Comparison of ENCODE assay signal across 22 cellular contexts in genomic region chr7:78095549-78095948, GRCh38.
DNase-seq lines count a peak whose midpoint lies in the region; ATAC-seq, FAIRE-seq and TF ChIP-seq lines count a peak whose summit lies in the region.
"Had no signal": no experiment of that assay in that cellular context is flagged by ENCODE, and none has a peak within 500 bp of the region (broad histone marks: within the 10 kb centered on the region; RNA-seq: fewer than 3 reads in every experiment).

No MANE protein-coding gene starts in this region.

- no peak for TF ChIP-seq EP300 in K562 (IDR thresholded peaks at IDR 0.05; ENCODE audit: low read length)

- CTCF ChIA-PET in K562 (lab: Yijun Ruan, JAX; ENCODE audit: low intra/inter-chr PET ratio) = no interaction called here

- intact Hi-C loops in K562 (cut with micrococcal nuclease) = no loop called here

- FAIRE-seq in K562 (lab: Jason Lieb, UNC) (no peak), GM19239 (lab: Jason Lieb, UNC) (no peak)
- FAIRE-seq: keratinocyte had no signal

- H3K9ac ChIP-seq in K562 (ENCODE audit: insufficient read depth in 1 of 2, low read depth in 2 of 2, low read length in 2 of 2) = no peak overlapping the region

- DNase-seq in AG10803 (ENCODE audit: low read depth) (peak; percentile 46), HS-5 (ENCODE audit: low read depth) (peak; percentile 10), K562 (ENCODE audit: extremely low read depth in 1 of 4, low spot score in 3 of 4) (no peak), kidney glomerular epithelial cell (lab: John Stamatoyannopoulos, UW) (peak; percentile 5), foreskin melanocyte (no peak), GM19239 (ENCODE audit: insufficient read length, low spot score) (no peak), G401 (ENCODE audit: low spot score) (no peak)
- DNase-seq: activated B cell treated with CpG ODN at 0.5 μM for 24 hours; activated CD8-positive, alpha-beta memory T cell treated with anti-CD3 and anti-CD28 coated beads, Interleukin-2, amount 50 U/mL, for 48 hours; activated naive CD4-positive, alpha-beta T cell treated with anti-CD3 and anti-CD28 coated beads, Interleukin-2, amount 50 U/mL, for 16 hours; C1 segment of cervical spinal cord; central memory CD4-positive, alpha-beta T cell; Karpas-422; mucosa of descending colon; NCI-H1930; NCI-H69; occipital lobe; Peyer's patch; upper lobe of right lung had no signal

- TF ChIP-seq RAD21 in K562 (CRISPR knock-in tag; conservative IDR thresholded peaks at IDR 0.05 in 1 of 2, IDR thresholded peaks at IDR 0.05 in 1 of 2) = no peak

- no peak for TF ChIP-seq POLR2A in K562 (conservative IDR thresholded peaks at IDR 0.05)

- no peaks in the 10 kb centered on the region for H4K20me1 ChIP-seq in K562 (replicated peaks; ENCODE audit: control insufficient read depth, insufficient read depth, low read length)

- H3K36me3 ChIP-seq in K562 (ENCODE audit: control insufficient read depth, insufficient read depth, low read length) = no peaks in the 10 kb centered on the region
- H3K36me3 ChIP-seq: Peyer's patch, upper lobe of right lung had no signal

- in situ Hi-C loops in K562 (cut with MboI) = no loop called here
- in situ Hi-C loops in G401 (cut with HindIII; ENCODE audit: low sequenced_read_pairs) = no loop called here

- H3K4me2 ChIP-seq in K562 (ENCODE audit: insufficient read depth, low read length) = no peak overlapping the region

- no peaks in the 10 kb centered on the region for H3K9me3 ChIP-seq in K562 (replicated peaks; ENCODE audit: control insufficient read depth, insufficient read depth, low read depth, low read length)
- H3K9me3 ChIP-seq: mucosa of descending colon, Peyer's patch, upper lobe of right lung had no signal

- no peak overlapping the region for H2AFZ ChIP-seq in K562 (ENCODE audit: low read depth, low read length)

- BruUV-seq in K562 (replicated peaks; lab: Mats Ljungman, UMichigan) = no TSS peak

- no peaks in the 10 kb centered on the region for H3K79me2 ChIP-seq in K562 (ENCODE audit: control insufficient read depth, insufficient read depth, low read length)

- no peaks in the 10 kb centered on the region for H3K27me3 ChIP-seq in K562 (ENCODE audit: control insufficient read depth in 2 of 2, insufficient read depth in 2 of 2, low read length in 2 of 2)
- H3K27me3 ChIP-seq: Peyer's patch, upper lobe of right lung had no signal

- ATAC-seq in K562 (no peak), GM21423 (IDR thresholded peaks at IDR 0.05; ENCODE audit: unreplicated experiment) (no peak)
- ATAC-seq: mucosa of descending colon; stimulated activated memory B cell treated with anti-CD40 and anti-IgM and Interleukin-4, amounts not matched to agents 10 μg/mL and 1 μg/mL and 100 μg/mL, for 72 hours; upper lobe of right lung had no signal

- TF ChIP-seq CTCF in AG10803 (conservative IDR thresholded peaks at IDR 0.05; ENCODE audit: low read length) = peak; percentile 22; the same call in 1 of the 2 replicates
- TF ChIP-seq CTCF in K562 (IDR thresholded peaks at IDR 0.05 in 2 of 3, conservative IDR thresholded peaks at IDR 0.05 in 1 of 3; ENCODE audit: insufficient read depth in 2 of 3, low read depth in 1 of 3, low read length in 3 of 3) = no peak

- POLR2A ChIA-PET in K562 (lab: Yijun Ruan, JAX) = no interaction called here

- H3K9me1 ChIP-seq in K562 (ENCODE audit: control insufficient read depth, insufficient read depth, low read length) = no peaks in the 10 kb centered on the region

- no peak overlapping the region for H3K4me3 ChIP-seq in AG10803 (ENCODE audit: low read length)
- no peak overlapping the region for H3K4me3 ChIP-seq in K562
- H3K4me3 ChIP-seq: mucosa of descending colon, Peyer's patch, upper lobe of right lung had no signal

- H3K27ac ChIP-seq in K562 (ENCODE audit: extremely low read depth, low read depth, low read length) = no peak overlapping the region
- H3K27ac ChIP-seq: Peyer's patch, upper lobe of right lung had no signal

- H3K4me1 ChIP-seq in K562 (replicated peaks in 1 of 2; ENCODE audit: control insufficient read depth in 2 of 2, insufficient read depth in 2 of 2, low read length in 2 of 2) = no peaks in the 10 kb centered on the region
- H3K4me1 ChIP-seq: Peyer's patch, upper lobe of right lung had no signal

TF ChIP-seq in K562, 482 proteins besides CTCF, POLR2A, EP300 and RAD21:
- TF ChIP-seq TBL1XR1 (IDR thresholded peaks at IDR 0.05; ENCODE audit: low read length in 2 of 2) (no peak), JUND (IDR thresholded peaks at IDR 0.05; ENCODE audit: borderline replicate concordance, low read depth, low read length) (peak; percentile 76), JUND (tag; IDR thresholded peaks at IDR 0.05; ENCODE audit: borderline replicate concordance, low read depth, low read length) (peak; percentile 94), NCOA2 (IDR thresholded peaks at IDR 0.05; ENCODE audit: partially characterized antibody in 2 of 2) (no peak), FOSL1 (tag; conservative IDR thresholded peaks at IDR 0.05) (peak; percentile 90), NCOA1 (IDR thresholded peaks at IDR 0.05; ENCODE audit: low read depth) (no peak), ZNF668 (CRISPR knock-in tag; IDR thresholded peaks at IDR 0.05) (no peak), NCOR1 (IDR thresholded peaks at IDR 0.05) (no peak), HBP1 (CRISPR knock-in tag; IDR thresholded peaks at IDR 0.05) (no peak), L3MBTL2 (IDR thresholded peaks at IDR 0.05) (no peak), ATF3 (IDR thresholded peaks at IDR 0.05) (peak; percentile 65), ATF3 (CRISPR knock-in tag; conservative IDR thresholded peaks at IDR 0.05) (no peak), FOS (IDR thresholded peaks at IDR 0.05; ENCODE audit: extremely low read depth, insufficient read length) (peak; percentile 5), ZNF324 (CRISPR knock-in tag; IDR thresholded peaks at IDR 0.05) (peak; percentile 64), PKNOX1 (IDR thresholded peaks at IDR 0.05) (no peak)
TF ChIP-seq in K562: peak in this region for 5.

Comparison
In these comparisons a context has a peak if more than half of its experiments do, and no peak if none do; other contexts are left out.
1. DNase-seq: peak in AG10803 (single experiment), HS-5 (single experiment) and kidney glomerular epithelial cell (single experiment); none in K562 (0 of 4), foreskin melanocyte (single experiment), GM19239 (single experiment) and G401 (single experiment).